Comparison of ENCODE assay signal across 14 cellular contexts in the genomic region with DNA sequence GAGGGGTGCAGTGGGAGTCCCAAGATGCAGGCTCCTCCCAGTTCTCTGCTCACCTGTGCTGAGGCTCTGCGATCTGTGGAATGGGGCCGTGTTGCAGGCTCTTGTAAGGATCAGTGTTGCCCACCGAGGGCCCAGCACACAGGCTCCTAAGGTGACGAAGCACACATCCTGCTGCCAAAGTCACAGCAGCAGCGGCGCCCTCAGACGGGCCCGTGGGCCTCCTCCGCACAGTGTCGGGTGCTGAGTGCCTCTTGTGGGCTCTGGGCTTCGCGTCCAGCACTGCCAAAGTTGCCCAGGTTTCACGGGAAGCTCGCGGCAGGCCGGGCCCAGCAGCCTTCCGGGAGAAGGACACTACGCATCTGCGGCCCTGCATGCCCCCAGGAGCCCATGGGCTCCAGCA.
A peak's percentile ranks its signal among the peaks of the same experiment; 100 is the strongest.
DNase-seq lines count a peak whose midpoint lies in the region; ATAC-seq and TF ChIP-seq lines count a peak whose summit lies in the region.
"Had no signal": no experiment of that assay in that cellular context is flagged by ENCODE, and none has a peak within 500 bp of the region (broad histone marks: within the 10 kb centered on the region; RNA-seq: fewer than 3 reads in every experiment).

No MANE protein-coding gene starts in this region.

- CTCF ChIA-PET in HEK293T (lab: Yijun Ruan, JAX): interaction anchor here (0.7 to 3.3 kb wide), 2 partner anchors 17 to 112 kb away, joined by 3 to 19 read pairs; no protein-coding TSS in a partner anchor

- no peak overlapping the region for H3K4me2 ChIP-seq in DND-41 (ENCODE audit: insufficient read depth, low read length)
- H3K4me2 ChIP-seq: GM23338 had no signal

- no peaks in the 10 kb centered on the region for H4K20me1 ChIP-seq in DND-41 (ENCODE audit: insufficient read depth, low read length)

- POLR2A ChIA-PET in HEK293T (lab: Yijun Ruan, JAX): interaction anchor here (0.9 kb wide), 1 partner anchor 335 kb away, joined by 3 read pairs; no protein-coding TSS in a partner anchor

- H3K9ac ChIP-seq in DND-41 (ENCODE audit: low read depth, low read length): no peak overlapping the region

- peak; percentile 3 for DNase-seq in DND-41
- peak in 2 of 3 donors; percentile 39 for DNase-seq in Peyer's patch
- peak; percentile 31 to 63 for DNase-seq in left lung
- peak in 3 of 5 donors; percentile 10 to 28 (median 10) for DNase-seq in ovary
- DNase-seq in DMS79 treated with DMSO at 0.1 percent for 48 hours (lab: John Stamatoyannopoulos, UW): no peak
- DNase-seq in NCI-H1105 treated with DMSO at 0.1 percent for 48 hours (lab: John Stamatoyannopoulos, UW): no peak
- DNase-seq in HEK293T (ENCODE audit: extremely low spot score): no peak
- DNase-seq: CD8-positive, alpha-beta T cell; MG63; NCI-H1092 treated with DMSO at 0.1 percent for 48 hours; NCI-H1694 treated with DMSO at 0.1 percent for 48 hours; NCI-H446; PC-3 had no signal

- H3K27ac ChIP-seq in DND-41 (ENCODE audit: low read length): no peak overlapping the region
- H3K27ac ChIP-seq in Peyer's patch: no peak overlapping the region
- H3K27ac ChIP-seq in left lung: no peak overlapping the region
- no peak overlapping the region for H3K27ac ChIP-seq in ovary

- TF ChIP-seq POLR2A in Peyer's patch (IDR thresholded peaks at IDR 0.05) (no peak), ovary (IDR thresholded peaks at IDR 0.05) (no peak)

- H3K4me1 ChIP-seq in DND-41 (ENCODE audit: insufficient read depth, low read length): peaks cover 13% of the 10 kb centered on the region
- H3K4me1 ChIP-seq in Peyer's patch: peaks cover 0 to 7% (median 0%) of the 10 kb centered on the region in 4 donors
- H3K4me1 ChIP-seq in left lung: peaks cover 7 to 11% of the 10 kb centered on the region in 2 donors
- no peaks in the 10 kb centered on the region for H3K4me1 ChIP-seq in ovary (ENCODE audit: insufficient read depth)

- intact Hi-C loops in left lung (cut with DNase I) (loop anchor here in 1 of 2 donors (10.0 kb wide), 1 partner anchor 298 kb away; no protein-coding TSS in a partner anchor), ovary (cut with DNase I) (loop anchor here in 3 of 4 donors (5.0 to 10.0 kb wide), 3 partner anchors 115 to 378 kb away; no protein-coding TSS in a partner anchor)

- H3K9me3 ChIP-seq in DND-41 (ENCODE audit: insufficient read depth, low read length, severe bottlenecking): no peaks in the 10 kb centered on the region
- no peaks in the 10 kb centered on the region for H3K9me3 ChIP-seq in Peyer's patch
- no peaks in the 10 kb centered on the region for H3K9me3 ChIP-seq in left lung
- no peaks in the 10 kb centered on the region for H3K9me3 ChIP-seq in ovary
- H3K9me3 ChIP-seq: MG63 had no signal

- no peak overlapping the region for H2AFZ ChIP-seq in DND-41 (ENCODE audit: low read depth, low read length)
- H2AFZ ChIP-seq: GM23338 had no signal

- H3K36me3 ChIP-seq in DND-41 (ENCODE audit: insufficient read depth, low read length) (no peaks in the 10 kb centered on the region), Peyer's patch (no peaks in the 10 kb centered on the region), left lung (no peaks in the 10 kb centered on the region), ovary (no peaks in the 10 kb centered on the region)
- H3K36me3 ChIP-seq: MG63 had no signal

- H3K27me3 ChIP-seq in DND-41 (ENCODE audit: insufficient read depth, low read length, poor library complexity) (no peaks in the 10 kb centered on the region), Peyer's patch (no peaks in the 10 kb centered on the region), left lung (no peaks in the 10 kb centered on the region), ovary (no peaks in the 10 kb centered on the region)
- H3K27me3 ChIP-seq: MG63 had no signal

- no peak for TF ChIP-seq CTCF in DND-41 (IDR thresholded peaks at IDR 0.05; ENCODE audit: borderline replicate concordance, extremely low read depth, low read length, poor library complexity, severe bottlenecking)
- no peak for TF ChIP-seq CTCF in Peyer's patch (IDR thresholded peaks at IDR 0.05)
- no peak for TF ChIP-seq CTCF in left lung (IDR thresholded peaks at IDR 0.05)
- no peak for TF ChIP-seq CTCF in ovary (IDR thresholded peaks at IDR 0.05)

- TF ChIP-seq EP300 in ovary (IDR thresholded peaks at IDR 0.05): no peak

- no peaks in the 10 kb centered on the region for H3K79me2 ChIP-seq in DND-41 (ENCODE audit: insufficient read depth, low read length)

- 77 to 88% (median 80%) methylated on average over 5 to 19 of the region's 19 CpGs for WGBS in ovary, 3 donors

- no peak overlapping the region for H3K4me3 ChIP-seq in DND-41 (ENCODE audit: low read depth in 1 of 2, low read length in 2 of 2)
- no peak overlapping the region for H3K4me3 ChIP-seq in Peyer's patch
- H3K4me3 ChIP-seq in left lung: no peak overlapping the region
- H3K4me3 ChIP-seq in ovary: no peak overlapping the region
- H3K4me3 ChIP-seq: GM23338, MG63 had no signal

- ATAC-seq in DND-41 (ENCODE audit: insufficient read depth, low read depth) (no peak), left lung (no peak)
- ATAC-seq: CD8-positive, alpha-beta T cell; PC-3 had no signal

TF ChIP-seq in HEK293T, 16 proteins besides CTCF, POLR2A, EP300 and RAD21:
- TF ChIP-seq SP1 (IDR thresholded peaks at IDR 0.05): no peak
- no peak for TF ChIP-seq TARDBP (IDR thresholded peaks at IDR 0.05)
- no peak for TF ChIP-seq ELF4 (IDR thresholded peaks at IDR 0.05)
- no peak for TF ChIP-seq LEF1 (IDR thresholded peaks at IDR 0.05; ENCODE audit: borderline replicate concordance)
- no peak for TF ChIP-seq FOXA1 (IDR thresholded peaks at IDR 0.05)
- no peak for TF ChIP-seq FOXM1 (IDR thresholded peaks at IDR 0.05; ENCODE audit: borderline replicate concordance)
- no peak for TF ChIP-seq HDGF (IDR thresholded peaks at IDR 0.05; ENCODE audit: borderline replicate concordance)
- TF ChIP-seq L3MBTL2 (conservative IDR thresholded peaks at IDR 0.05): no peak
- no peak for TF ChIP-seq ZNF384 (IDR thresholded peaks at IDR 0.05)

Comparison
In these comparisons a context has a peak if more than half of its experiments do, and no peak if none do; other contexts are left out.
1. DNase-seq: peak in DND-41 (single experiment), Peyer's patch (2 of 3), left lung (2 of 2) and ovary (3 of 5); none in DMS79 treated with DMSO at 0.1 percent for 48 hours (single experiment), NCI-H1105 treated with DMSO at 0.1 percent for 48 hours (single experiment) and HEK293T (single experiment).